ENCODE assay signal across 11 cellular contexts in the genomic region with DNA sequence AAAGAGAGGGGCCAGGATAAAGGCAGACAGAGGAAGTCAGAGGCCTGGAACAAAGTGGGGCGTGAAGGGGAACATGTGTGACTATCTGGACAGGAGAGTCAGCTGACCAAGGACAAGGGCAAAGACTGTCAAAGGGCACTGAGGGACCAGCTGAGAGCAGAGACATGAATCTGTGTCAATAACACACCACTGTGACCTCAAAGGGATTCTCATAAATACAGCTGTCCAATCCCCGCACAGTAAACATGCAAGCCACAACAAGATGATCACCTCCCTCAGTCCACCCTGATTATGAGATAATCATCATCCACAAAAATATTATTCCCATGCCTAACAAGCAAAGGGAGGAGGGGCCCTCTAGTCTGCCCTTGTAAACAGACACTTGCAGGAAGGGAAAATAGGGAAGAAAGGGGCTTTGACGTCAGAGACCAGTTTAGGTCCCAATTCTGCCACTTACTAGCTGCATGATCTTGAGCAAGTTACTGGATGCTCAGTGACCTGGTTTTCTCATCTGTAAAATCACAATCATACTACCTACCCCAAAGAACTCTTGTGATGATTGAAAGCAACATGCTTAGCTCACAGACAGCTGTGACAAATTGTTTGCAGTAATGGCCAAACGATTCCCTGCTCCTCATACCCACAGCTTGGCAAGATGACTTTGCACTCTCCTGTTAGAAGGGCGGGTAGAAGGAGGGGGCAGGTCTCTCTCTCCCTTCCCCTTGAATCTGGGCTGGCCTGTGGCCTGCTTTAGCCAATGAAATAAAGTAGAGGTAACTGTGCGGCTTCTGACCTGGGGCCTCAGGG. TPM values are rescaled to one million over a fixed set of nuclear protein-coding genes. Genes with fewer than 3 reads are reported as not detected.
DNase-seq lines count a peak whose midpoint lies in the region; ATAC-seq and TF ChIP-seq lines count a peak whose summit lies in the region.
"Had no signal": no experiment of that assay in that cellular context is flagged by ENCODE, and none has a peak within 500 bp of the region (broad histone marks: within the 10 kb centered on the region; RNA-seq: fewer than 3 reads in every experiment).

No MANE protein-coding gene starts in this region.

- 80% methylated on average over 5 of the region's 6 CpGs for WGBS in mammary epithelial cell (ENCODE audit: low coverage, missing lambda C conversion rate)
- 54 to 59% methylated on average over 5 to 6 of the region's 6 CpGs for WGBS in body of pancreas, 2 donors
- WGBS in upper lobe of left lung, 2 donors = 51 to 58% methylated on average over 4 to 6 of the region's 6 CpGs

- peaks cover 9% of the 10 kb centered on the region for H3K4me1 ChIP-seq in mammary epithelial cell (ENCODE audit: insufficient read depth, low read length)
- peaks cover 33% of the 10 kb centered on the region for H3K4me1 ChIP-seq in body of pancreas
- peaks cover 46 to 87% (median 67%) of the 10 kb centered on the region in 4 donors for H3K4me1 ChIP-seq in upper lobe of left lung

- H2AFZ ChIP-seq in mammary epithelial cell (ENCODE audit: low read depth, low read length) = no peak overlapping the region

- no peak overlapping the region for H3K4me3 Mint-ChIP-seq in MCF 10A (ENCODE audit: unreplicated experiment)
- H3K4me3 Mint-ChIP-seq: activated T-cell treated with anti-CD3 and anti-CD28 coated beads, Interleukin-2, amount 50 U/mL, for 4 hours had no signal

- no peak overlapping the region for H3K4me2 ChIP-seq in mammary epithelial cell (ENCODE audit: insufficient read depth, low read depth, low read length)

- H3K27ac Mint-ChIP-seq in MCF 10A (ENCODE audit: low read depth, unreplicated experiment) = peak overlapping the region; percentile 68

- H4K20me1 ChIP-seq in mammary epithelial cell (ENCODE audit: insufficient read depth, low read length) = no peaks in the 10 kb centered on the region

- H3K79me2 ChIP-seq in mammary epithelial cell (ENCODE audit: insufficient read depth, low read length) = peaks cover 92% of the 10 kb centered on the region

- POLR2A ChIA-PET in MCF 10A (lab: Yijun Ruan, JAX) = interaction anchor here (0.7 to 6.7 kb wide), 2 partner anchors 19 to 40 kb away, joined by 3 to 72 read pairs; no protein-coding TSS in a partner anchor

- H3K4me1 Mint-ChIP-seq in MCF 10A (ENCODE audit: insufficient read depth, unreplicated experiment) = peaks cover 29% of the 10 kb centered on the region

- in situ Hi-C loops in mammary epithelial cell (cut with MboI; ENCODE audit: low sequenced_read_pairs in 2 of 2) = no loop called here

- H3K27me3 ChIP-seq in mammary epithelial cell (ENCODE audit: insufficient read depth, low read length) (no peaks in the 10 kb centered on the region), body of pancreas (no peaks in the 10 kb centered on the region), upper lobe of left lung (no peaks in the 10 kb centered on the region)

- no peaks in the 10 kb centered on the region for H3K36me3 Mint-ChIP-seq in MCF 10A (ENCODE audit: insufficient read depth, unreplicated experiment)

- peak in 2 of 4 donors; percentile 56 to 64 for TF ChIP-seq EP300 in upper lobe of left lung (IDR thresholded peaks at IDR 0.05)

- no peaks in the 10 kb centered on the region for H3K27me3 Mint-ChIP-seq in MCF 10A (ENCODE audit: insufficient read depth, unreplicated experiment)

- ATAC-seq in body of pancreas = no peak
- peak; percentile 60 to 74 for ATAC-seq in upper lobe of left lung (ENCODE audit: low FRiP score in 2 of 2)
- ATAC-seq in GM19351 (IDR thresholded peaks at IDR 0.05; ENCODE audit: unreplicated experiment) = no peak
- ATAC-seq: esophagus mucosa had no signal

- no peaks in the 10 kb centered on the region for H3K36me3 ChIP-seq in mammary epithelial cell (ENCODE audit: insufficient read depth, low read length)
- no peaks in the 10 kb centered on the region for H3K36me3 ChIP-seq in body of pancreas (replicated peaks in 1 of 2; ENCODE audit: insufficient read depth in 1 of 2, low read depth in 2 of 2)
- no peaks in the 10 kb centered on the region for H3K36me3 ChIP-seq in upper lobe of left lung

- CTCF ChIA-PET in MCF 10A (lab: Yijun Ruan, JAX) = interaction anchor here (1.1 kb wide), 1 partner anchor 20 kb away, joined by 4 read pairs; no protein-coding TSS in a partner anchor
- CTCF ChIA-PET in mammary epithelial cell (lab: Charles Lee; ENCODE audit: low non-redundant PET) = no interaction called here

- intact Hi-C loops in MCF 10A (cut with micrococcal nuclease) (no loop called here), mammary epithelial cell (cut with micrococcal nuclease) (no loop called here), body of pancreas (cut with DNase I) (no loop called here)

- dilution Hi-C loops in mammary epithelial cell (cut with HindIII; ENCODE audit: low sequenced_read_pairs) = loop anchor here (5.0 kb wide), 1 partner anchor 104 kb away; no protein-coding TSS in a partner anchor

- H3K9me3 ChIP-seq in mammary epithelial cell (replicated peaks; ENCODE audit: insufficient read depth, low read length) = no peaks in the 10 kb centered on the region
- H3K9me3 ChIP-seq in body of pancreas = no peaks in the 10 kb centered on the region
- no peaks in the 10 kb centered on the region for H3K9me3 ChIP-seq in upper lobe of left lung

- no peak for TF ChIP-seq POLR2A in body of pancreas (IDR thresholded peaks at IDR 0.05)
- no peak for TF ChIP-seq POLR2A in upper lobe of left lung (IDR thresholded peaks at IDR 0.05)

- no peak overlapping the region for H3K9ac ChIP-seq in mammary epithelial cell (ENCODE audit: insufficient read depth, low read length)

- DNase-seq in MCF 10A (ENCODE audit: unreplicated experiment) (no peak), mammary epithelial cell (no peak), body of pancreas (peak in 1 of 4 donors; percentile 68), medulla oblongata (ENCODE audit: extremely low spot score) (peak; percentile 79), upper lobe of left lung (peak in 1 of 2 donors; percentile 57), NCI-H345 (lab: John Stamatoyannopoulos, UW) (no peak), cerebellum (ENCODE audit: low spot score) (no peak)
- DNase-seq: activated T-cell treated with anti-CD3 and anti-CD28 coated beads, Interleukin-2, amount 50 U/mL, for 4 hours; NK-92 treated with Interleukin-12 subunit alpha and Interleukin-12 subunit beta, amount 100 ng/mL, for 24 hours had no signal

- TF ChIP-seq CTCF in MCF 10A (IDR thresholded peaks at IDR 0.05; ENCODE audit: unreplicated experiment) = no peak
- no peak for TF ChIP-seq CTCF in mammary epithelial cell (conservative IDR thresholded peaks at IDR 0.05 in 1 of 2, IDR thresholded peaks at IDR 0.05 in 1 of 2; ENCODE audit: extremely low read depth in 1 of 2, insufficient read depth in 1 of 2, low read depth in 1 of 2, low read length in 2 of 2)
- TF ChIP-seq CTCF in body of pancreas (IDR thresholded peaks at IDR 0.05) = no peak
- TF ChIP-seq CTCF in upper lobe of left lung (IDR thresholded peaks at IDR 0.05) = no peak

- BruUV-seq in MCF 10A (replicated peaks; lab: Mats Ljungman, UMichigan) (no TSS peak), mammary epithelial cell (replicated peaks; lab: Mats Ljungman, UMichigan) (no TSS peak)

- H3K27ac ChIP-seq in mammary epithelial cell (ENCODE audit: insufficient read depth, low read depth, low read length) (no peak overlapping the region), body of pancreas (peak overlapping the region in 3 of 4 donors; percentile 4 to 73 (median 5)), upper lobe of left lung (peak overlapping the region; percentile 70 to 85 (median 84))

- H3K9me3 Mint-ChIP-seq in MCF 10A (ENCODE audit: unreplicated experiment) = no peaks in the 10 kb centered on the region
- H3K9me3 Mint-ChIP-seq: activated T-cell treated with anti-CD3 and anti-CD28 coated beads, Interleukin-2, amount 50 U/mL, for 4 hours had no signal

- H3K4me3 ChIP-seq in mammary epithelial cell (replicated peaks in 1 of 3; ENCODE audit: insufficient read depth in 1 of 3, low read depth in 2 of 3, low read length in 3 of 3) = no peak overlapping the region
- no peak overlapping the region for H3K4me3 ChIP-seq in body of pancreas
- H3K4me3 ChIP-seq in upper lobe of left lung = no peak overlapping the region

RNA-seq across cellular contexts. Expression of a gene that starts 41.8 kb away (rescaled TPM):
- total RNA-seq in MCF 10A (2022) (55.4 and 73.0 TPM in 2 replicates), mammary epithelial cell (10 to 100 TPM; 41.7 to 51.3 TPM), body of pancreas (10 to 100 TPM; 30.1 to 70.5 TPM), upper lobe of left lung (100 to 1,000 TPM in 2 of 6 donors, 10 to 100 TPM in 4; 82.8 to 161 (median 96.8) TPM), cerebellum (45.8 TPM)
- polyA plus RNA-seq in mammary epithelial cell = 22.8 TPM
- polyA minus RNA-seq in mammary epithelial cell = 29.1 TPM

Comparison
In these comparisons a context has a peak if more than half of its experiments do, and no peak if none do; other contexts are left out.
1. ATAC-seq: peak in upper lobe of left lung (2 of 2); none in body of pancreas (single experiment) and GM19351 (single experiment).